Comparison of ENCODE assay signal across 7 cellular contexts in the genomic region with DNA sequence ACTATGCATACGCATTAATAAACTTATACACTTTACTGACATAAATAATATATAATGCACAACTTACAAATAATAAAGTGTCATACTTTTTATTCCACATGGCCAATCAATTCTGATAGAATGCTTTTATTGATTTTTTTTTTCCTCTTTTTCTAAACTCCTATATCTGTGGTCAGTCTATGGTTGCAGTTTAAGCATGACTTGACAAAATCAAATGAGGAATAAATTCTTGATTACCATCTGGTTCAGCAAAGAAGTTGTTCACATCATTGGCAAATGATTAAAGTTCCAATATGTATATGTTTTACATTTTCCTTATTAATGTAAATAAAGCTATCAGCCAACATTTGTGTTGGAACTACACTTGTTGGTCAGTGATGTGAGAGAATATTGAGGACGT.
"Had no signal": no experiment of that assay in that cellular context is flagged by ENCODE, and none has a peak within 500 bp of the region (broad histone marks: within the 10 kb centered on the region; RNA-seq: fewer than 3 reads in every experiment).

No MANE protein-coding gene starts in this region.

- H3K4me3 ChIP-seq: GM23338 had no signal

- ATAC-seq: GM23338 had no signal

- H2AFZ ChIP-seq: GM23338 had no signal

- FAIRE-seq: H1, H54 had no signal

- H3K27ac ChIP-seq: HL-60 had no signal

- H3K4me2 ChIP-seq: GM23338 had no signal

- DNase-seq: H9, HCEC 1CT, KG1 had no signal
